Comparison of ENCODE assay signal across 24 cellular contexts in the genomic region with DNA sequence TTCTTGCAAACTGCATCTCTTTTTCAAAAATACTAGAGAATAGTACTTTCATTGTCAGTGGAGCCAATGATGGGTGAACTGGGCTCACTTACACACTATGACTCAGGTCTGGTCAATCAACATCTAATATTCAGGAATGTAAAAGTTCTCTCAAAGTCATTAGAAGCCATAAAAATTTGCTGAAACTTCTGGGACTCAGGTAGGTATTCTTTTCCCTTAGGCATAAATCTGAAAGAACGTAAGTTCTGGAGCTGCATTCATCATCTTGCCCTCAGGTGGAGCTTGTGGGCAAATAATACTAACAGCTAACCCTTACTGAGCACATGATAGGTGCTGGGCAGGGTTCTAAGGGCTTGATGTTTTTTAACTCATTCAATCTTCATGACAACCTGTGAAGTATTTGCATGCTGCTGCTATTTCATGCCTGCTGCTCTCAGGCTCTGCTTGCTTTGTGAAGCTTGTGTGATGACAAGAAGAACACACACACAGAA.
DNase-seq lines count a peak whose midpoint lies in the region; ATAC-seq and TF ChIP-seq lines count a peak whose summit lies in the region.
"Had no signal": no experiment of that assay in that cellular context is flagged by ENCODE, and none has a peak within 500 bp of the region (broad histone marks: within the 10 kb centered on the region; RNA-seq: fewer than 3 reads in every experiment).

No MANE protein-coding gene starts in this region.

- TF ChIP-seq POLR2A in gastroesophageal sphincter (IDR thresholded peaks at IDR 0.05) = no peak

- H3K4me1 ChIP-seq in OCI-LY3 (ENCODE audit: low read length) (no peaks in the 10 kb centered on the region), gastroesophageal sphincter (no peaks in the 10 kb centered on the region)
- H3K4me1 ChIP-seq: ascending aorta, gastrocnemius medialis, parathyroid adenoma, sigmoid colon, upper lobe of left lung had no signal

- 0 out of 2 replicates have a peak, but pooled peaks have one; percentile 3 for TF ChIP-seq CTCF in OCI-LY3 (IDR thresholded peaks at IDR 0.05; ENCODE audit: low read depth, low read length)
- no peak for TF ChIP-seq CTCF in epithelial cell of esophagus (IDR thresholded peaks at IDR 0.05; ENCODE audit: insufficient read depth, low read depth, low read length, missing control alignments)
- TF ChIP-seq CTCF in gastroesophageal sphincter (IDR thresholded peaks at IDR 0.05) = no peak

- H2AFZ ChIP-seq in OCI-LY3 (ENCODE audit: low read depth, low read length) = no peak overlapping the region
- H2AFZ ChIP-seq: parathyroid adenoma had no signal

- no peak for TF ChIP-seq EP300 in gastroesophageal sphincter (IDR thresholded peaks at IDR 0.05)

- H3K4me3 ChIP-seq in OCI-LY3 (ENCODE audit: low read length) (no peak overlapping the region), epithelial cell of esophagus (ENCODE audit: low read length) (no peak overlapping the region), gastroesophageal sphincter (no peak overlapping the region)
- H3K4me3 ChIP-seq: ascending aorta, coronary artery, gastrocnemius medialis, HAP-1, lung, sigmoid colon, upper lobe of left lung had no signal

- ATAC-seq in GM18870 (IDR thresholded peaks at IDR 0.05; ENCODE audit: unreplicated experiment) = no peak
- no peak for ATAC-seq in gastroesophageal sphincter
- ATAC-seq: gastrocnemius medialis had no signal

- in situ Hi-C loops in KBM-7 (cut with MboI; ENCODE audit: low pct_unique_long_range_greater_than_20kb, low sequenced_read_pairs) = no loop called here

- H3K27ac ChIP-seq in OCI-LY3 (ENCODE audit: low read length) = no peak overlapping the region
- H3K27ac ChIP-seq in gastroesophageal sphincter = no peak overlapping the region
- H3K27ac ChIP-seq: ascending aorta, coronary artery, gastrocnemius medialis, parathyroid adenoma, sigmoid colon, upper lobe of left lung had no signal

- DNase-seq in ELR (ENCODE audit: low read depth) (peak; percentile 61), epithelial cell of esophagus (ENCODE audit: low read depth) (peak; percentile 17), left kidney (ENCODE audit: low read depth, low spot score) (peak; percentile 23), KBM-7 (no peak)
- DNase-seq in stimulated activated CD8-positive, alpha-beta memory T cell treated with anti-CD3 and anti-CD28 coated beads, Interleukin-4, amount 100 ng/mL, for 48 hours = no peak
- DNase-seq: ACHN; activated CD4-positive, alpha-beta T cell treated with anti-CD3 and anti-CD28 coated beads, Interleukin-2, amount 50 U/mL, for 1 hour; CD4-positive, CD25-positive, alpha-beta regulatory T cell; DMS79 treated with DMSO at 0.1 percent for 48 hours; gastrocnemius medialis; Kasumi-1; naive B cell; NCI-H748 treated with DMSO at 0.1 percent for 48 hours; sigmoid colon; stimulated activated CD4-positive, alpha-beta T cell treated with anti-CD3 and anti-CD28 coated beads, Interleukin-1b, Interleukin-23, amount 100 ng/mL, for 48 hours; upper lobe of left lung had no signal

- no peaks in the 10 kb centered on the region; the same call in 1 of the 2 replicates for H3K27me3 ChIP-seq in OCI-LY3 (ENCODE audit: low read depth, low read length)
- H3K27me3 ChIP-seq in gastroesophageal sphincter = no peaks in the 10 kb centered on the region
- H3K27me3 ChIP-seq: ascending aorta, gastrocnemius medialis, sigmoid colon, upper lobe of left lung had no signal

- H3K36me3 ChIP-seq in OCI-LY3 (replicated peaks; ENCODE audit: low read depth, low read length) (no peaks in the 10 kb centered on the region), gastroesophageal sphincter (no peaks in the 10 kb centered on the region)
- H3K36me3 ChIP-seq: ascending aorta, gastrocnemius medialis, HAP-1, sigmoid colon, upper lobe of left lung had no signal

- H4K20me1 ChIP-seq in OCI-LY3 (ENCODE audit: insufficient read depth, low read length) = no peaks in the 10 kb centered on the region

- H3K79me2 ChIP-seq in OCI-LY3 (ENCODE audit: low read length) = no peaks in the 10 kb centered on the region
- H3K79me2 ChIP-seq: parathyroid adenoma had no signal

- no peak overlapping the region for H3K9ac ChIP-seq in OCI-LY3 (ENCODE audit: low read length)
- H3K9ac ChIP-seq: parathyroid adenoma had no signal

- H3K9me3 ChIP-seq in OCI-LY3 (ENCODE audit: insufficient read depth, low read length) (no peaks in the 10 kb centered on the region), gastroesophageal sphincter (no peaks in the 10 kb centered on the region)
- H3K9me3 ChIP-seq: ascending aorta, gastrocnemius medialis, HAP-1, sigmoid colon, upper lobe of left lung had no signal

- WGBS in gastroesophageal sphincter (ENCODE audit: low coverage in 1 of 2), 2 donors = 43 to 83% methylated on average over 1 of the region's 1 CpG

- H3K4me2 ChIP-seq in OCI-LY3 (ENCODE audit: low read length) = no peak overlapping the region

Comparison
In these comparisons a context has a peak if more than half of its experiments do, and no peak if none do; other contexts are left out.
1. DNase-seq: peak in ELR (single experiment), epithelial cell of esophagus (single experiment) and left kidney (single experiment); none in KBM-7 (single experiment) and stimulated activated CD8-positive, alpha-beta memory T cell treated with anti-CD3 and anti-CD28 coated beads, Interleukin-4, amount 100 ng/mL, for 48 hours (single experiment).